ENCODE assay signal across 1 cellular context in genomic region chr6:160276126-160276525, GRCh38.
TF ChIP-seq lines count a peak whose summit lies in the region.

No MANE protein-coding gene starts in this region.

TF ChIP-seq in H1, 55 proteins besides CTCF, POLR2A, EP300 and RAD21:
- TF ChIP-seq, protein P1, sequence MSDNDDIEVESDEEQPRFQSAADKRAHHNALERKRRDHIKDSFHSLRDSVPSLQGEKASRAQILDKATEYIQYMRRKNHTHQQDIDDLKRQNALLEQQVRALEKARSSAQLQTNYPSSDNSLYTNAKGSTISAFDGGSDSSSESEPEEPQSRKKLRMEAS (IDR thresholded peaks at IDR 0.05) = no peak
